Comparison of ENCODE assay signal across 8 cellular contexts in genomic region chr5:132458651-132459030, GRCh38. TPM values are rescaled to one million over a fixed set of nuclear protein-coding genes. Genes with fewer than 3 reads are reported as not detected.
DNase-seq lines count a peak whose midpoint lies in the region; ATAC-seq and TF ChIP-seq lines count a peak whose summit lies in the region.

No MANE protein-coding gene starts in this region.

- H3K9me3 ChIP-seq in gastroesophageal sphincter, result no peaks in the 10 kb centered on the region

- peaks cover 0 to 53% of the 10 kb centered on the region in 2 donors for H3K36me3 ChIP-seq in gastroesophageal sphincter

- H3K27ac ChIP-seq in gastroesophageal sphincter, result peak overlapping the region in 1 of 4 donors; percentile 23
- H3K27ac ChIP-seq in coronary artery, result peak overlapping the region in 1 of 2 donors; percentile 45

- no peak for TF ChIP-seq EP300 in gastroesophageal sphincter (IDR thresholded peaks at IDR 0.05)

- no peak for TF ChIP-seq POLR2A in gastroesophageal sphincter (IDR thresholded peaks at IDR 0.05)

- no peaks in the 10 kb centered on the region for H3K9me3 Mint-ChIP-seq in activated T-helper 17 cell treated with anti-CD3 and anti-CD28 coated beads, Interleukin-2, amount 50 U/mL, for 72 hours
- no peaks in the 10 kb centered on the region for H3K9me3 Mint-ChIP-seq in natural killer cell treated with Interleukin-12 subunit alpha and Interleukin-12 subunit beta and Interleukin-15 and Interleukin-18, amount 100 ng/mL, for 72 hours

- no peaks in the 10 kb centered on the region for H3K27me3 ChIP-seq in gastroesophageal sphincter

- H3K4me1 Mint-ChIP-seq in activated T-helper 17 cell treated with anti-CD3 and anti-CD28 coated beads, Interleukin-2, amount 50 U/mL, for 72 hours, result peaks cover 75% of the 10 kb centered on the region
- peaks cover 88 to 90% of the 10 kb centered on the region in 2 donors for H3K4me1 Mint-ChIP-seq in natural killer cell treated with Interleukin-12 subunit alpha and Interleukin-12 subunit beta and Interleukin-15 and Interleukin-18, amount 100 ng/mL, for 72 hours (ENCODE audit: low read depth in 2 of 2)

- TF ChIP-seq CTCF in gastroesophageal sphincter (IDR thresholded peaks at IDR 0.05) (no peak), coronary artery (IDR thresholded peaks at IDR 0.05) (no peak)

- DNase-seq in natural killer cell treated with Interleukin-12 subunit alpha and Interleukin-12 subunit beta and Interleukin-15 and Interleukin-18, amount 100 ng/mL, for 72 hours (ENCODE audit: low spot score), result no peak
- DNase-seq in NCI-H446 (lab: John Stamatoyannopoulos, UW) (no peak), coronary artery (ENCODE audit: low spot score) (no peak), HuH-7 (ENCODE audit: low spot score) (no peak)

- no peak overlapping the region for H3K4me3 ChIP-seq in gastroesophageal sphincter
- no peak overlapping the region for H3K4me3 ChIP-seq in coronary artery

- H3K4me1 ChIP-seq in gastroesophageal sphincter, result peaks cover 0 to 64% (median 34%) of the 10 kb centered on the region in 3 donors

- no peaks in the 10 kb centered on the region for H3K27me3 Mint-ChIP-seq in activated T-helper 17 cell treated with anti-CD3 and anti-CD28 coated beads, Interleukin-2, amount 50 U/mL, for 72 hours
- no peaks in the 10 kb centered on the region for H3K27me3 Mint-ChIP-seq in natural killer cell treated with Interleukin-12 subunit alpha and Interleukin-12 subunit beta and Interleukin-15 and Interleukin-18, amount 100 ng/mL, for 72 hours

- 89% methylated on average over 1 of the region's 1 CpG; no CpG with 5 or more reads in 1 of the 2 donors for WGBS in gastroesophageal sphincter (ENCODE audit: low coverage in 1 of 2), 2 donors

- peak overlapping the region; percentile 95 for H3K27ac Mint-ChIP-seq in activated T-helper 17 cell treated with anti-CD3 and anti-CD28 coated beads, Interleukin-2, amount 50 U/mL, for 72 hours
- H3K27ac Mint-ChIP-seq in natural killer cell treated with Interleukin-12 subunit alpha and Interleukin-12 subunit beta and Interleukin-15 and Interleukin-18, amount 100 ng/mL, for 72 hours, result peak overlapping the region; percentile 90 to 97

- H3K36me3 Mint-ChIP-seq in activated T-helper 17 cell treated with anti-CD3 and anti-CD28 coated beads, Interleukin-2, amount 50 U/mL, for 72 hours (ENCODE audit: low read depth), result peaks cover 32% of the 10 kb centered on the region
- peaks cover 12% of the 10 kb centered on the region for H3K36me3 Mint-ChIP-seq in natural killer cell treated with Interleukin-12 subunit alpha and Interleukin-12 subunit beta and Interleukin-15 and Interleukin-18, amount 100 ng/mL, for 72 hours

- H3K4me3 Mint-ChIP-seq in activated T-helper 17 cell treated with anti-CD3 and anti-CD28 coated beads, Interleukin-2, amount 50 U/mL, for 72 hours, result peak overlapping the region; percentile 80
- peak overlapping the region; percentile 88 for H3K4me3 Mint-ChIP-seq in natural killer cell treated with Interleukin-12 subunit alpha and Interleukin-12 subunit beta and Interleukin-15 and Interleukin-18, amount 100 ng/mL, for 72 hours

- ATAC-seq in GM19035 (IDR thresholded peaks at IDR 0.05; ENCODE audit: unreplicated experiment), result peak; percentile 43
- peak; percentile 41 for ATAC-seq in HG03095 (IDR thresholded peaks at IDR 0.05; ENCODE audit: unreplicated experiment)
- ATAC-seq in activated T-helper 17 cell treated with anti-CD3 and anti-CD28 coated beads, Interleukin-2, amount 50 U/mL, for 72 hours (replicated peaks), result peak; percentile 74
- ATAC-seq in natural killer cell treated with Interleukin-12 subunit alpha and Interleukin-12 subunit beta and Interleukin-15 and Interleukin-18, amount 100 ng/mL, for 72 hours, result peak; percentile 30 to 47
- no peak for ATAC-seq in gastroesophageal sphincter

RNA-seq across cellular contexts. Expression of gene IRF1, which starts 31.9 kb away (rescaled TPM):
- 100 to 1,000 TPM; 125 to 174 TPM for total RNA-seq in activated T-helper 17 cell treated with anti-CD3 and anti-CD28 coated beads, Interleukin-2, amount 50 U/mL, for 72 hours
- 100 to 1,000 TPM; 351 to 512 TPM for total RNA-seq in natural killer cell treated with Interleukin-12 subunit alpha and Interleukin-12 subunit beta and Interleukin-15 and Interleukin-18, amount 100 ng/mL, for 72 hours
- 10 to 100 TPM; 10.9 to 74.3 (median 19.4) TPM for total RNA-seq in gastroesophageal sphincter
